In genomic region chr10:7635431-7636125, GRCh38 we compare ENCODE assay signal across 20 cellular contexts.
"Had no signal": no experiment of that assay in that cellular context is flagged by ENCODE, and none has a peak within 500 bp of the region (broad histone marks: within the 10 kb centered on the region; RNA-seq: fewer than 3 reads in every experiment).

No MANE protein-coding gene starts in this region.

- H3K9me3 Mint-ChIP-seq: activated naive CD4-positive, alpha-beta T cell treated with anti-CD3 and anti-CD28 coated beads, Interleukin-2, amount 10 ng/mL, durations not matched to agents 7 days and 5 days; T-helper 1 cell treated with Interleukin-12 subunit alpha and Interleukin-12 subunit beta and Interleukin-4 antibody, amounts not matched to agents 30 μg/mL and 1 μg/mL, for 36 hours had no signal

- H3K27ac ChIP-seq: body of pancreas, epithelial cell of prostate had no signal

- H3K4me1 ChIP-seq: body of pancreas, gastroesophageal sphincter had no signal

- H3K4me1 Mint-ChIP-seq: activated naive CD4-positive, alpha-beta T cell treated with anti-CD3 and anti-CD28 coated beads, Interleukin-2, amount 10 ng/mL, durations not matched to agents 7 days and 5 days; activated T-helper 17 cell treated with anti-CD3 and anti-CD28 coated beads, Interleukin-2, amount 50 U/mL, for 72 hours; stimulated activated memory B cell treated with anti-CD40 and anti-IgM and Interleukin-4, amounts not matched to agents 10 μg/mL and 1 μg/mL and 100 μg/mL, for 72 hours had no signal

- H3K27me3 Mint-ChIP-seq: type B pancreatic cell had no signal

- H3K27me3 ChIP-seq: body of pancreas, gastroesophageal sphincter had no signal

- H3K36me3 Mint-ChIP-seq: activated naive CD4-positive, alpha-beta T cell treated with anti-CD3 and anti-CD28 coated beads, Interleukin-2, amount 10 ng/mL, durations not matched to agents 7 days and 5 days; stimulated activated memory B cell treated with anti-CD40 and anti-IgM and Interleukin-4, amounts not matched to agents 10 μg/mL and 1 μg/mL and 100 μg/mL, for 72 hours had no signal

- ATAC-seq: activated T-helper 17 cell treated with anti-CD3 and anti-CD28 coated beads, Interleukin-2, amount 50 U/mL, for 72 hours; body of pancreas; gastroesophageal sphincter; left ventricle myocardium superior; right cardiac atrium; SK-N-SH treated with all-trans-retinoic acid at 6 μM for 48 hours; stimulated activated memory B cell treated with anti-CD40 and anti-IgM and Interleukin-4, amounts not matched to agents 10 μg/mL and 1 μg/mL and 100 μg/mL, for 72 hours had no signal

- H3K9me3 ChIP-seq: body of pancreas, gastroesophageal sphincter had no signal

- H3K4me3 ChIP-seq: body of pancreas, gastroesophageal sphincter had no signal

- H3K4me3 Mint-ChIP-seq: activated naive CD4-positive, alpha-beta T cell treated with anti-CD3 and anti-CD28 coated beads, Interleukin-2, amount 10 ng/mL, durations not matched to agents 7 days and 5 days; activated T-helper 17 cell treated with anti-CD3 and anti-CD28 coated beads, Interleukin-2, amount 50 U/mL, for 72 hours; stimulated activated memory B cell treated with anti-CD40 and anti-IgM and Interleukin-4, amounts not matched to agents 10 μg/mL and 1 μg/mL and 100 μg/mL, for 72 hours; T-helper 1 cell treated with Interleukin-12 subunit alpha and Interleukin-12 subunit beta and Interleukin-4 antibody, amounts not matched to agents 30 μg/mL and 1 μg/mL, for 36 hours; type B pancreatic cell had no signal

- DNase-seq: activated CD4-positive, alpha-beta T cell treated with anti-CD3 and anti-CD28 coated beads for 48 hours; activated CD8-positive, alpha-beta memory T cell treated with anti-CD3 and anti-CD28 coated beads for 24 hours; activated naive CD4-positive, alpha-beta T cell treated with anti-CD3 and anti-CD28 coated beads, Interleukin-2, amount 10 ng/mL, durations not matched to agents 7 days and 5 days; body of pancreas; central memory CD4-positive, alpha-beta T cell; cortex of kidney; effector CD8-positive, alpha-beta T cell; hypothalamus; kidney; left ventricle myocardium superior; mesenchymal stem cell; posterior cingulate gyrus; right cardiac atrium had no signal

- H3K27ac Mint-ChIP-seq: activated naive CD4-positive, alpha-beta T cell treated with anti-CD3 and anti-CD28 coated beads, Interleukin-2, amount 10 ng/mL, durations not matched to agents 7 days and 5 days; activated T-helper 17 cell treated with anti-CD3 and anti-CD28 coated beads, Interleukin-2, amount 50 U/mL, for 72 hours; stimulated activated memory B cell treated with anti-CD40 and anti-IgM and Interleukin-4, amounts not matched to agents 10 μg/mL and 1 μg/mL and 100 μg/mL, for 72 hours; T-helper 1 cell treated with Interleukin-12 subunit alpha and Interleukin-12 subunit beta and Interleukin-4 antibody, amounts not matched to agents 30 μg/mL and 1 μg/mL, for 36 hours; type B pancreatic cell had no signal
